Comparison of ENCODE assay signal across 1 cellular context in genomic region chr5:113488645-113489184, GRCh38.
TF ChIP-seq lines count a peak whose summit lies in the region.

No MANE protein-coding gene starts in this region.

TF ChIP-seq in HEK293, 187 proteins besides CTCF, POLR2A, EP300 and RAD21 (continued from another document and continues in another):
- TF ChIP-seq PRDM2 (tag by site-specific recombination; IDR thresholded peaks at IDR 0.05; ENCODE audit: borderline replicate concordance) (no peak), ZNF473 (tag by site-specific recombination; IDR thresholded peaks at IDR 0.05) (no peak), MZF1 (tag by site-specific recombination; IDR thresholded peaks at IDR 0.05; ENCODE audit: borderline replicate concordance) (no peak), RBAK (tag by site-specific recombination; IDR thresholded peaks at IDR 0.05) (no peak), ZNF610 (tag by site-specific recombination; IDR thresholded peaks at IDR 0.05; ENCODE audit: borderline replicate concordance) (no peak; the same call in 1 of the 2 replicates), SCRT1 (tag by site-specific recombination; IDR thresholded peaks at IDR 0.05; ENCODE audit: borderline replicate concordance) (no peak), ZSCAN5A (tag by site-specific recombination; IDR thresholded peaks at IDR 0.05) (no peak), ELK4 (IDR thresholded peaks at IDR 0.05; ENCODE audit: borderline replicate concordance, low read depth, low read length) (no peak), ZBTB8A (tag by site-specific recombination; IDR thresholded peaks at IDR 0.05) (no peak), SALL2 (tag by site-specific recombination; IDR thresholded peaks at IDR 0.05; ENCODE audit: borderline replicate concordance) (no peak), PRDM1 (tag by site-specific recombination; IDR thresholded peaks at IDR 0.05) (no peak), ATF2 (tag by site-specific recombination; IDR thresholded peaks at IDR 0.05; ENCODE audit: low read depth) (no peak), ZNF391 (tag by site-specific recombination; IDR thresholded peaks at IDR 0.05; ENCODE audit: borderline replicate concordance, low read depth) (no peak; the same call in 1 of the 2 replicates), GLIS2 (tag by site-specific recombination; IDR thresholded peaks at IDR 0.05) (no peak), BCL6B (tag by site-specific recombination; IDR thresholded peaks at IDR 0.05) (no peak), ZNF629 (tag by site-specific recombination; IDR thresholded peaks at IDR 0.05) (no peak; the same call in 1 of the 2 replicates), ZNF362 (tag by site-specific recombination; IDR thresholded peaks at IDR 0.05) (no peak), ZNF10 (tag by site-specific recombination; IDR thresholded peaks at IDR 0.05) (no peak), GLI4 (tag by site-specific recombination; IDR thresholded peaks at IDR 0.05) (no peak), ZNF24 (tag by site-specific recombination; IDR thresholded peaks at IDR 0.05) (peak; percentile 81; the same call in 1 of the 2 replicates), ZNF518A (tag by site-specific recombination; conservative IDR thresholded peaks at IDR 0.05; ENCODE audit: low read depth) (0 out of 2 replicates have a peak, but pooled peaks have one; percentile 2), ZNF777 (tag by site-specific recombination; IDR thresholded peaks at IDR 0.05; ENCODE audit: borderline replicate concordance) (no peak), ZNF266 (tag by site-specific recombination; IDR thresholded peaks at IDR 0.05; ENCODE audit: low read depth) (no peak), ZNF174 (tag by site-specific recombination; IDR thresholded peaks at IDR 0.05) (no peak), INSM2 (tag by site-specific recombination; IDR thresholded peaks at IDR 0.05) (no peak), ZBTB21 (tag by site-specific recombination; IDR thresholded peaks at IDR 0.05) (no peak), KLF10 (tag by site-specific recombination; IDR thresholded peaks at IDR 0.05) (no peak), ZNF280D (tag by site-specific recombination; IDR thresholded peaks at IDR 0.05) (peak; percentile 84; the same call in 1 of the 2 replicates), ZNF426 (tag by site-specific recombination; IDR thresholded peaks at IDR 0.05) (no peak), ZNF521 (tag by site-specific recombination; IDR thresholded peaks at IDR 0.05) (no peak), ZNF202 (tag by site-specific recombination; IDR thresholded peaks at IDR 0.05; ENCODE audit: borderline replicate concordance) (no peak), ZNF623 (tag by site-specific recombination; IDR thresholded peaks at IDR 0.05) (no peak), WT1 (tag by site-specific recombination; IDR thresholded peaks at IDR 0.05) (no peak)
